ENCODE assay signal across 8 cellular contexts in the genomic region with DNA sequence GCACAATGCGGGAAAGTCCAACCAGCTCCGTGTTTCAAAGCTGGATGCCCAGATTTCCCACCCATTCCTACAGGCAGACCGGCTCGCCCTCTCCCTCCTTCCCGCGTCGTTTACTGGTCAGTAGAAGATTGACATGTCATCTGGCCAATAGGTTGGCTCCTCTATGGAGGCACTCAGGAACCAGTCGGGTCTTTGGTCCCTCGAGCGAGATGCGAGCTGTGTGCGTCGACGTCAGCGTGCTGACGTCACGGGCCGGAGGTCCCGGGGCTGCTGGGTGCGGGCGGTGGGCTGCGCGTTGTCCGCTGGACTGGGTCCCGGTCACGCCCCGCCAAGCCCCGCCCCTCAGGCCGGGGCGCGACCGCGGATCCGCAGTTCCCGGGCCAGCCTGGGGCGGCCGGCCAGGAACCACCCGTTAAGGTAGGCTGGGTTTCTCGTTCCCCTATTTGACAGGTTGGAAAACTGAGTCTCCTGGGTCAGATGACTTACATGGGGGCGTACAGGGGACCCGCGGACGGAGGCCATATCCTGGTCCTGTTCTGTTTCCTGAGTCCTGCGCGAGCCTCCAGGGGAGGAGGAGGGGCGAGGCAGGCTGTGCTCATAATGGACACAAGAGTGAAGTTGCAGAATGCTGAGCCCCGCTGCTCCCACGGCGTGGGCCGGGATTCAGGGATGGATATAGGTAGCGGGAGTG. TPM values are rescaled to one million over a fixed set of nuclear protein-coding genes. Genes with fewer than 3 reads are reported as not detected.
DNase-seq lines count a peak whose midpoint lies in the region; ATAC-seq and TF ChIP-seq lines count a peak whose summit lies in the region.

STARD3NL (plus strand) TSS at position 242 of the 691 bp plus-strand sequence. CDS start 29,260 bp downstream, outside the sequence.

- H3K36me3 ChIP-seq in breast epithelium (no peaks in the 10 kb centered on the region), skeletal muscle tissue (ENCODE audit: control insufficient read depth in 3 of 3, insufficient read depth in 3 of 3, low read length in 3 of 3) (no peaks in the 10 kb centered on the region)

- H3K4me3 ChIP-seq in breast epithelium (peak within 1 kb of the TSS; percentile 75 to 84 (median 80)), iPS-18c (ENCODE audit: insufficient read depth, low read depth, low read length) (peak within 1 kb of the TSS; percentile 87), skeletal muscle tissue (ENCODE audit: low read length in 3 of 3) (peak within 1 kb of the TSS; percentile 88 to 93 (median 91))

- peaks cover 6 to 7% of the 10 kb centered on the region in 2 donors for H3K4me1 ChIP-seq in breast epithelium
- H3K4me1 ChIP-seq in skeletal muscle tissue (ENCODE audit: control insufficient read depth in 3 of 3, insufficient read depth in 3 of 3, low read length in 3 of 3): peaks cover 12 to 19% (median 15%) of the 10 kb centered on the region in 3 donors

- H3K27me3 ChIP-seq in breast epithelium (no peaks in the 10 kb centered on the region), skeletal muscle tissue (ENCODE audit: control insufficient read depth in 3 of 3, insufficient read depth in 3 of 3, low read length in 3 of 3) (no peaks in the 10 kb centered on the region)

- peak; percentile 100 for DNase-seq in ACHN
- peak; percentile 97 for DNase-seq in NCI-H2196 treated with DMSO at 0.1 percent for 48 hours (lab: John Stamatoyannopoulos, UW; ENCODE audit: unreplicated experiment)
- DNase-seq in breast epithelium (ENCODE audit: low spot score in 2 of 2): peak; percentile 90 to 98

- TF ChIP-seq CTCF in VCaP (conservative IDR thresholded peaks at IDR 0.05) (no peak), breast epithelium (IDR thresholded peaks at IDR 0.05) (peak in 2 of 3 donors; percentile 36 to 37)

- intact Hi-C loops in breast epithelium (cut with DNase I; ENCODE audit: low total_unique reads): no loop called here

- ATAC-seq in GM18870 (IDR thresholded peaks at IDR 0.05; ENCODE audit: unreplicated experiment) (peak; percentile 94), HG03135 (IDR thresholded peaks at IDR 0.05; ENCODE audit: unreplicated experiment) (peak; percentile 99)

- no peak for TF ChIP-seq POLR2A in breast epithelium (IDR thresholded peaks at IDR 0.05)

- in situ Hi-C loops in ACHN (cut with HindIII; ENCODE audit: low pct_ligation_motif_present, low pct_unique_long_range_greater_than_20kb, low sequenced_read_pairs): loop anchor here (25.0 kb wide), 1 partner anchor 266 kb away; the partner anchor contains the start of genes EPDR1 and SFRP4

- H3K9ac ChIP-seq in skeletal muscle tissue (ENCODE audit: low read depth in 1 of 3, low read length in 3 of 3): peak within 1 kb of the TSS; percentile 84 to 91 (median 90)

- H3K27ac ChIP-seq in VCaP (peak within 1 kb of the TSS; percentile 88), breast epithelium (peak within 1 kb of the TSS; percentile 90 to 95), skeletal muscle tissue (ENCODE audit: low read depth, low read length) (peak within 1 kb of the TSS; percentile 89)

- no peaks in the 10 kb centered on the region for H3K9me3 ChIP-seq in breast epithelium
- H3K9me3 ChIP-seq in iPS-18c (ENCODE audit: control insufficient read depth, insufficient read depth, low read length): no peaks in the 10 kb centered on the region
- no peaks in the 10 kb centered on the region for H3K9me3 ChIP-seq in skeletal muscle tissue (ENCODE audit: control insufficient read depth in 3 of 3, low read length in 3 of 3)

RNA-seq across cellular contexts. Expression of gene STARD3NL, which starts in this region (rescaled TPM):
- total RNA-seq in breast epithelium (10 to 100 TPM; 36.8 to 42.9 (median 42.6) TPM), skeletal muscle tissue (28.2 TPM)

Comparison
In these comparisons a context has a peak if more than half of its experiments do, and no peak if none do; other contexts are left out.
1. Peak in every context shown above with its lines: DNase-seq, ATAC-seq, H3K4me3 ChIP-seq and H3K27ac ChIP-seq.